8 cellular contexts compared by ENCODE assay signal in genomic region chr17:48624544-48625501, GRCh38. TPM values are rescaled to one million over a fixed set of nuclear protein-coding genes. Genes with fewer than 3 reads are reported as not detected.
DNase-seq lines count a peak whose midpoint lies in the region; ATAC-seq and TF ChIP-seq lines count a peak whose summit lies in the region.

No MANE protein-coding gene starts in this region.

- H3K4me3 Mint-ChIP-seq in brain (peak overlapping the region in 3 of 5 experiments; percentile 82 to 93 (median 84)), mesothelial cell of epicardium (peak overlapping the region; percentile 84)

- H3K4me1 Mint-ChIP-seq in brain (peaks cover 10% of the 10 kb centered on the region), mesothelial cell of epicardium (peaks cover 55% of the 10 kb centered on the region)

- DNase-seq in COLO668 (lab: John Stamatoyannopoulos, UW; ENCODE audit: unreplicated experiment) (peak; percentile 30), MG63 (peak; percentile 67), mesothelial cell of epicardium (ENCODE audit: low spot score in 2 of 2, unreplicated experiment in 2 of 2) (no peak), NCI-H2029 treated with DMSO at 0.1 percent for 48 hours (lab: John Stamatoyannopoulos, UW) (no peak)

- H3K36me3 ChIP-seq in MG63 = peaks cover 21% of the 10 kb centered on the region

- no peaks in the 10 kb centered on the region for H3K27me3 ChIP-seq in MG63

- H3K27me3 Mint-ChIP-seq in brain (no peaks in the 10 kb centered on the region), mesothelial cell of epicardium (ENCODE audit: low read depth) (peaks cover 86% of the 10 kb centered on the region)

- H3K36me3 Mint-ChIP-seq in brain (no peaks in the 10 kb centered on the region), mesothelial cell of epicardium (peaks cover 18% of the 10 kb centered on the region)

- H3K27ac Mint-ChIP-seq in brain (peak overlapping the region in 1 of 5 experiments; percentile 87), mesothelial cell of epicardium (peak overlapping the region; percentile 90)

- TF ChIP-seq CTCF in brain (conservative IDR thresholded peaks at IDR 0.05) = no peak
- no peak for TF ChIP-seq CTCF in mesothelial cell of epicardium (IDR thresholded peaks at IDR 0.05; ENCODE audit: unreplicated experiment)

- H3K9me3 Mint-ChIP-seq in brain (peaks cover 0 to 12% (median 0%) of the 10 kb centered on the region in 5 experiments), mesothelial cell of epicardium (no peaks in the 10 kb centered on the region)

- peak overlapping the region; percentile 74 for H3K4me3 ChIP-seq in MG63

- H3K9me3 ChIP-seq in MG63 = no peaks in the 10 kb centered on the region

- ATAC-seq in GM21390 (IDR thresholded peaks at IDR 0.05; ENCODE audit: unreplicated experiment) (no peak), HG02642 (IDR thresholded peaks at IDR 0.05; ENCODE audit: poor library complexity, unreplicated experiment) (no peak), HG03175 (IDR thresholded peaks at IDR 0.05; ENCODE audit: unreplicated experiment) (no peak)

RNA-seq across cellular contexts. Expression of gene HOXB9, which starts 1.3 kb away (rescaled TPM):
- 7.3 and 21.0 TPM in 2 replicates for total RNA-seq in MG63 (2014; rRNA removed; shearing (Covaris generic); ENCODE audit: low replicate concordance)
- polyA plus RNA-seq in brain (ENCODE audit: insufficient read depth, low read depth, low replicate concordance) = 5.0 TPM
- 33.8 to 35.4 TPM (median 34.4 TPM) in 3 replicates for total RNA-seq in mesothelial cell of epicardium

RNA-seq across cellular contexts. Expression of gene HOXB8, which starts 9.7 kb away (rescaled TPM):
- 3.8 and 4.8 TPM in 2 replicates for total RNA-seq in MG63 (2014; rRNA removed; shearing (Covaris generic); ENCODE audit: low replicate concordance)
- polyA plus RNA-seq in brain (ENCODE audit: insufficient read depth, low read depth, low replicate concordance) = 65.2 TPM
- 75.7 to 82.4 TPM (median 78.8 TPM) in 3 replicates for total RNA-seq in mesothelial cell of epicardium

RNA-seq across cellular contexts. Expression of gene HOXB7, which starts 14.0 kb away (rescaled TPM):
- total RNA-seq in MG63 (2014; rRNA removed; shearing (Covaris generic); ENCODE audit: low replicate concordance) = 9.8 and 30.6 TPM in 2 replicates
- polyA plus RNA-seq in brain (ENCODE audit: insufficient read depth, low read depth, low replicate concordance) = 37.1 TPM
- 18.6 to 20.3 TPM (median 19.5 TPM) in 3 replicates for total RNA-seq in mesothelial cell of epicardium

RNA-seq across cellular contexts. Expression of gene HOXB6, which starts 20.0 kb away (rescaled TPM):
- 7.0 and 7.7 TPM in 2 replicates for total RNA-seq in MG63 (2014; rRNA removed; shearing (Covaris generic); ENCODE audit: low replicate concordance)
- polyA plus RNA-seq in brain (ENCODE audit: insufficient read depth, low read depth, low replicate concordance) = 31.9 TPM
- total RNA-seq in mesothelial cell of epicardium = 56.4 to 63.1 TPM (median 59.7 TPM) in 3 replicates

RNA-seq across cellular contexts. Expression of gene HOXB5, which starts 31.2 kb away (rescaled TPM):
- not detected in 2 replicates for total RNA-seq in MG63 (2014; rRNA removed; shearing (Covaris generic); ENCODE audit: low replicate concordance)
- 234 TPM for polyA plus RNA-seq in brain (ENCODE audit: insufficient read depth, low read depth, low replicate concordance)
- 28.6 to 32.4 TPM (median 31.1 TPM) in 3 replicates for total RNA-seq in mesothelial cell of epicardium

Comparison
In these comparisons a context has a peak if more than half of its experiments do, and no peak if none do; other contexts are left out.
1. DNase-seq: peak in COLO668 (single experiment) and MG63 (single experiment); none in mesothelial cell of epicardium (0 of 2) and NCI-H2029 treated with DMSO at 0.1 percent for 48 hours (single experiment).
2. RNA of gene HOXB8, which starts 9.7 kb away (total RNA-seq): 75.7 to 82.4 TPM in mesothelial cell of epicardium; 3.8 to 4.8 TPM in MG63; every median in the first group is over 10 times any median in the second.